Comparison of ENCODE assay signal across 2 cellular contexts in genomic region chr10:123948030-123948823, GRCh38.
TF ChIP-seq lines count a peak whose summit lies in the region.

No MANE protein-coding gene starts in this region.

TF ChIP-seq in HCT116, 20 proteins besides CTCF, POLR2A, EP300 and RAD21:
- TF ChIP-seq ELF1 (IDR thresholded peaks at IDR 0.05; ENCODE audit: borderline replicate concordance, low read depth) (no peak), REST (IDR thresholded peaks at IDR 0.05; ENCODE audit: low read depth) (no peak), SP1 (IDR thresholded peaks at IDR 0.05; ENCODE audit: low read depth) (no peak), JUND (IDR thresholded peaks at IDR 0.05) (no peak), EZH2 (IDR thresholded peaks at IDR 0.05) (no peak), ATF3 (IDR thresholded peaks at IDR 0.05) (no peak)
- TF ChIP-seq, protein P1, sequence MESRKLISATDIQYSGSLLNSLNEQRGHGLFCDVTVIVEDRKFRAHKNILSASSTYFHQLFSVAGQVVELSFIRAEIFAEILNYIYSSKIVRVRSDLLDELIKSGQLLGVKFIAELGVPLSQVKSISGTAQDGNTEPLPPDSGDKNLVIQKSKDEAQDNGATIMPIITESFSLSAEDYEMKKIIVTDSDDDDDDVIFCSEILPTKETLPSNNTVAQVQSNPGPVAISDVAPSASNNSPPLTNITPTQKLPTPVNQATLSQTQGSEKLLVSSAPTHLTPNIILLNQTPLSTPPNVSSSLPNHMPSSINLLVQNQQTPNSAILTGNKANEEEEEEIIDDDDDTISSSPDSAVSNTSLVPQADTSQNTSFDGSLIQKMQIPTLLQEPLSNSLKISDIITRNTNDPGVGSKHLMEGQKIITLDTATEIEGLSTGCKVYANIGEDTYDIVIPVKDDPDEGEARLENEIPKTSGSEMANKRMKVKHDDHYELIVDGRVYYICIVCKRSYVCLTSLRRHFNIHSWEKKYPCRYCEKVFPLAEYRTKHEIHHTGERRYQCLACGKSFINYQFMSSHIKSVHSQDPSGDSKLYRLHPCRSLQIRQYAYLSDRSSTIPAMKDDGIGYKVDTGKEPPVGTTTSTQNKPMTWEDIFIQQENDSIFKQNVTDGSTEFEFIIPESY (IDR thresholded peaks at IDR 0.05; ENCODE audit: extremely low read depth, insufficient replicate concordance, low read length), result no peak

TF ChIP-seq in H1, 55 proteins besides CTCF, POLR2A, EP300 and RAD21:
- TF ChIP-seq EZH2 (IDR thresholded peaks at IDR 0.05; ENCODE audit: low read depth, low read length, severe bottlenecking), result no peak
- TF ChIP-seq JUN (IDR thresholded peaks at IDR 0.05; ENCODE audit: low read depth, low read length), result no peak
- TF ChIP-seq RXRA (IDR thresholded peaks at IDR 0.05; ENCODE audit: insufficient read depth, low read depth, low read length), result no peak
- TF ChIP-seq SIRT6 (IDR thresholded peaks at IDR 0.05; ENCODE audit: low read length), result no peak
- no peak for TF ChIP-seq SAP30 (IDR thresholded peaks at IDR 0.05; ENCODE audit: insufficient read depth, insufficient replicate concordance, low read length)
- TF ChIP-seq TAF7 (optimal IDR thresholded peaks at IDR 0.05; ENCODE audit: borderline replicate concordance, low read depth, low read length), result no peak
- no peak for TF ChIP-seq TAF1 (IDR thresholded peaks at IDR 0.05; ENCODE audit: low read depth, low read length)
- no peak for TF ChIP-seq CHD1 (IDR thresholded peaks at IDR 0.05; ENCODE audit: low read depth, low read length)
- no peak for TF ChIP-seq PHF8 (conservative IDR thresholded peaks at IDR 0.05; ENCODE audit: low read depth, low read length)
- TF ChIP-seq MAFK (IDR thresholded peaks at IDR 0.05; ENCODE audit: low read depth, low read length), result no peak
- no peak for TF ChIP-seq ATF3 (IDR thresholded peaks at IDR 0.05; ENCODE audit: insufficient read depth, low read depth, low read length)
- TF ChIP-seq BACH1 (IDR thresholded peaks at IDR 0.05; ENCODE audit: low read length), result no peak
